Comparison of ENCODE assay signal across 8 cellular contexts in genomic region chr12:121799175-121799841, GRCh38. TPM values are rescaled to one million over a fixed set of nuclear protein-coding genes. Genes with fewer than 3 reads are reported as not detected.
DNase-seq lines count a peak whose midpoint lies in the region; ATAC-seq and TF ChIP-seq lines count a peak whose summit lies in the region.

No MANE protein-coding gene starts in this region.

- H3K4me2 ChIP-seq in Karpas-422 (ENCODE audit: low read depth, low read length, poor library complexity, severe bottlenecking) (peak overlapping the region; percentile 90), PC-3 (ENCODE audit: low read length) (peak overlapping the region; percentile 93), neuronal stem cell (ENCODE audit: insufficient read depth, low read length, poor library complexity, severe bottlenecking) (peak overlapping the region; percentile 72)

- H3K4me1 Mint-ChIP-seq in activated naive CD8-positive, alpha-beta T cell treated with anti-CD3 and anti-CD28 coated beads for 36 hours = peaks cover 43% of the 10 kb centered on the region
- H3K4me1 Mint-ChIP-seq in glutamatergic neuron (ENCODE audit: low read depth, unreplicated experiment) = peaks cover 21% of the 10 kb centered on the region

- TF ChIP-seq CTCF in PC-3 (conservative IDR thresholded peaks at IDR 0.05; ENCODE audit: low read depth, low read length) (no peak), glutamatergic neuron (IDR thresholded peaks at IDR 0.05; ENCODE audit: partially characterized antibody, unreplicated experiment) (no peak)

- H3K9ac ChIP-seq in Karpas-422 (ENCODE audit: low read length) (peak overlapping the region; percentile 82), PC-3 (ENCODE audit: low read length) (peak overlapping the region; percentile 99), neuronal stem cell (ENCODE audit: low read depth, low read length, poor library complexity) (peak overlapping the region; percentile 72)

- H4K20me1 ChIP-seq in Karpas-422 (ENCODE audit: insufficient read depth, low read depth, low read length) (peaks cover 4% of the 10 kb centered on the region; the same call in 1 of the 2 replicates), PC-3 (ENCODE audit: low read length) (no peaks in the 10 kb centered on the region)

- CTCF ChIA-PET in PC-3 (lab: Charles Lee) = no interaction called here

- POLR2A ChIA-PET in PC-3 (lab: Charles Lee; ENCODE audit: unreplicated experiment) = interaction anchor here (0.5 kb wide), 1 partner anchor 113 kb away, joined by 3 read pairs; no protein-coding TSS in a partner anchor

- intact Hi-C loops in PC-3 (cut with micrococcal nuclease) = loop anchor here (10.0 kb wide), 1 partner anchor 225 kb away; the partner anchor contains the start of gene BCL7A

- H4K91ac ChIP-seq in neuronal stem cell (ENCODE audit: low read depth, low read length, poor library complexity) = no peak overlapping the region

- H3K9me2 ChIP-seq in Karpas-422 (replicated peaks; ENCODE audit: insufficient read depth, low read length) = no peaks in the 10 kb centered on the region
- no peaks in the 10 kb centered on the region for H3K9me2 ChIP-seq in PC-3 (replicated peaks; ENCODE audit: low read length)

- no peaks in the 10 kb centered on the region for H3K36me3 ChIP-seq in Karpas-422 (ENCODE audit: insufficient read depth, low read length)
- no peaks in the 10 kb centered on the region for H3K36me3 ChIP-seq in PC-3 (ENCODE audit: low read depth, low read length)
- peaks cover 19 to 51% of the 10 kb centered on the region in 2 donors for H3K36me3 ChIP-seq in neuronal stem cell (replicated peaks in 1 of 2; ENCODE audit: control insufficient read depth in 2 of 2, insufficient read depth in 2 of 2, low read length in 2 of 2)

- no peaks in the 10 kb centered on the region for H3K79me2 ChIP-seq in Karpas-422 (ENCODE audit: low read length)
- peaks cover 65% of the 10 kb centered on the region for H3K79me2 ChIP-seq in PC-3 (ENCODE audit: low read length)

- peak overlapping the region; percentile 68 for H2AK5ac ChIP-seq in neuronal stem cell (ENCODE audit: low read depth, low read length)

- H3K4ac ChIP-seq in neuronal stem cell (ENCODE audit: low read length) = no peak overlapping the region

- peak overlapping the region; percentile 92 for H3K27ac Mint-ChIP-seq in activated naive CD8-positive, alpha-beta T cell treated with anti-CD3 and anti-CD28 coated beads for 36 hours
- H3K27ac Mint-ChIP-seq in glutamatergic neuron (ENCODE audit: unreplicated experiment) = peak overlapping the region; percentile 98

- H3K27me3 ChIP-seq in Karpas-422 (ENCODE audit: low read length) (no peaks in the 10 kb centered on the region), PC-3 (ENCODE audit: low read length) (no peaks in the 10 kb centered on the region), neuronal stem cell (ENCODE audit: control insufficient read depth in 3 of 3, insufficient read depth in 3 of 3, low read depth in 1 of 3, low read length in 3 of 3) (no peaks in the 10 kb centered on the region)

- H3K9me3 ChIP-seq in Karpas-422 (ENCODE audit: low read length) (no peaks in the 10 kb centered on the region), PC-3 (ENCODE audit: low read length) (no peaks in the 10 kb centered on the region), neuronal stem cell (replicated peaks in 1 of 2; ENCODE audit: control insufficient read depth in 2 of 2, insufficient read depth in 1 of 2, low read depth in 1 of 2, low read length in 2 of 2) (no peaks in the 10 kb centered on the region)

- ATAC-seq in PC-3 (peak; percentile 6), HG02981 (IDR thresholded peaks at IDR 0.05; ENCODE audit: unreplicated experiment) (no peak), GM19397 (IDR thresholded peaks at IDR 0.05; ENCODE audit: unreplicated experiment) (no peak)

- H2BK5ac ChIP-seq in neuronal stem cell (ENCODE audit: low read length) = no peak overlapping the region

- H2BK15ac ChIP-seq in neuronal stem cell (ENCODE audit: low read length) = no peak overlapping the region

- H3K36me3 Mint-ChIP-seq in activated naive CD8-positive, alpha-beta T cell treated with anti-CD3 and anti-CD28 coated beads for 36 hours = peaks cover 20% of the 10 kb centered on the region
- H3K36me3 Mint-ChIP-seq in glutamatergic neuron (ENCODE audit: unreplicated experiment) = peaks cover 9% of the 10 kb centered on the region

- H2BK12ac ChIP-seq in neuronal stem cell (ENCODE audit: low read length) = no peak overlapping the region

- peak overlapping the region; percentile 62 for H3K23ac ChIP-seq in neuronal stem cell (ENCODE audit: low read depth, low read length, poor library complexity)

- H3K79me1 ChIP-seq in neuronal stem cell (ENCODE audit: low read depth, low read length) = peaks cover 14% of the 10 kb centered on the region

- H3K4me1 ChIP-seq in Karpas-422 (ENCODE audit: low read length) (peaks cover 55% of the 10 kb centered on the region), PC-3 (ENCODE audit: insufficient read depth, low read length) (peaks cover 67% of the 10 kb centered on the region), neuronal stem cell (ENCODE audit: control insufficient read depth in 2 of 2, insufficient read depth in 1 of 2, low read depth in 1 of 2, low read length in 2 of 2) (peaks cover 27 to 28% of the 10 kb centered on the region in 2 donors)

- H3K9me3 Mint-ChIP-seq in activated naive CD8-positive, alpha-beta T cell treated with anti-CD3 and anti-CD28 coated beads for 36 hours = no peaks in the 10 kb centered on the region
- peaks cover 54% of the 10 kb centered on the region for H3K9me3 Mint-ChIP-seq in glutamatergic neuron (ENCODE audit: unreplicated experiment)

- H2BK120ac ChIP-seq in neuronal stem cell (ENCODE audit: low read depth, low read length) = no peak overlapping the region

- no peaks in the 10 kb centered on the region for H3F3A ChIP-seq in PC-3 (ENCODE audit: low read length, unreplicated experiment)

- peak overlapping the region; percentile 79 for H3K18ac ChIP-seq in neuronal stem cell (ENCODE audit: low read length)

- peak overlapping the region; percentile 69; the same call in 1 of the 2 replicates for H3K4me3 ChIP-seq in Karpas-422 (ENCODE audit: low read length)
- H3K4me3 ChIP-seq in PC-3 (ENCODE audit: low read length) = peak overlapping the region; percentile 67
- H3K4me3 ChIP-seq in neuronal stem cell (ENCODE audit: low read length in 2 of 2) = peak overlapping the region; percentile 56 to 81

- BruUV-seq in PC-3 (replicated peaks; lab: Mats Ljungman, UMichigan) = no TSS peak

- peak overlapping the region; percentile 86 for H3K4me3 Mint-ChIP-seq in activated naive CD8-positive, alpha-beta T cell treated with anti-CD3 and anti-CD28 coated beads for 36 hours
- peak overlapping the region; percentile 92 for H3K4me3 Mint-ChIP-seq in glutamatergic neuron (ENCODE audit: unreplicated experiment)

- H3K27ac ChIP-seq in Karpas-422 (ENCODE audit: low read length) (no peak overlapping the region), PC-3 (ENCODE audit: low read length) (peak overlapping the region; percentile 99), neuronal stem cell (replicated peaks; ENCODE audit: low read length) (peak overlapping the region; percentile 66)

- H2AFZ ChIP-seq in Karpas-422 (ENCODE audit: low read length) (no peak overlapping the region), PC-3 (ENCODE audit: low read length) (no peak overlapping the region), neuronal stem cell (ENCODE audit: low read length) (no peak overlapping the region)

- peak; percentile 69 for DNase-seq in DMS53 treated with DMSO at 0.1 percent for 48 hours (lab: John Stamatoyannopoulos, UW; ENCODE audit: unreplicated experiment)
- peak; percentile 78 for DNase-seq in Karpas-422
- DNase-seq in PC-3 = peak; percentile 84
- DNase-seq in activated naive CD8-positive, alpha-beta T cell treated with anti-CD3 and anti-CD28 coated beads for 36 hours = peak; percentile 58
- peak; percentile 71 for DNase-seq in glutamatergic neuron
- no peak for DNase-seq in neuronal stem cell (ENCODE audit: low spot score)

- no CpG with 5 or more reads among the region's 30 CpGs for WGBS in neuronal stem cell (ENCODE audit: extremely low coverage in 2 of 2, insufficient read length in 2 of 2, insufficient replicate concordance in 1 of 2), 2 donors

- no peaks in the 10 kb centered on the region for H3K27me3 Mint-ChIP-seq in activated naive CD8-positive, alpha-beta T cell treated with anti-CD3 and anti-CD28 coated beads for 36 hours
- H3K27me3 Mint-ChIP-seq in glutamatergic neuron (ENCODE audit: unreplicated experiment) = peaks cover 56% of the 10 kb centered on the region

- H4K8ac ChIP-seq in neuronal stem cell (ENCODE audit: low read depth, low read length) = no peak overlapping the region

- H3K14ac ChIP-seq in neuronal stem cell (ENCODE audit: low read length) = no peak overlapping the region

RNA-seq across cellular contexts. Expression of gene SETD1B, which starts 4.5 kb away (rescaled TPM):
- 2.1 and 2.3 TPM in 2 replicates for total RNA-seq in Karpas-422 (2014; rRNA removed; shearing (Covaris generic); ENCODE audit: low replicate concordance)
- total RNA-seq in PC-3 (2014; rRNA removed) = 7.5 and 13.0 TPM in 2 replicates
- total RNA-seq in activated naive CD8-positive, alpha-beta T cell treated with anti-CD3 and anti-CD28 coated beads for 36 hours = 10 to 100 TPM; 15.0 to 15.6 TPM
- 35.0 TPM for total RNA-seq in glutamatergic neuron (ENCODE audit: unreplicated experiment)
- 6.1 TPM for polyA plus RNA-seq in neuronal stem cell (2013, experiment 1 of 2)
- 6.2 TPM for polyA plus RNA-seq in neuronal stem cell (2013, experiment 2 of 2)

RNA-seq across cellular contexts. Expression of gene RHOF, which starts 5.8 kb away (rescaled TPM):
- total RNA-seq in Karpas-422 (2014; rRNA removed; shearing (Covaris generic); ENCODE audit: low replicate concordance) = 7.2 and 17.5 TPM in 2 replicates
- total RNA-seq in PC-3 (2014; rRNA removed) = 232 TPM in 2 replicates
- total RNA-seq in activated naive CD8-positive, alpha-beta T cell treated with anti-CD3 and anti-CD28 coated beads for 36 hours = 10 to 100 TPM; 78.6 to 85.5 TPM
- total RNA-seq in glutamatergic neuron (ENCODE audit: unreplicated experiment) = 31.1 TPM
- polyA plus RNA-seq in neuronal stem cell (2013, experiment 1 of 2) = 16.5 TPM
- 15.5 TPM for polyA plus RNA-seq in neuronal stem cell (2013, experiment 2 of 2)

RNA-seq across cellular contexts. Expression of gene HPD, which starts 59.4 kb away (rescaled TPM):
- total RNA-seq in Karpas-422 (2014; rRNA removed; shearing (Covaris generic); ENCODE audit: low replicate concordance) = not detected in 2 replicates
- total RNA-seq in PC-3 (2014; rRNA removed) (not detected in 2 replicates), glutamatergic neuron (ENCODE audit: unreplicated experiment) (not detected)
- not detected for total RNA-seq in activated naive CD8-positive, alpha-beta T cell treated with anti-CD3 and anti-CD28 coated beads for 36 hours
- polyA plus RNA-seq in neuronal stem cell (2013, experiment 1 of 2) = 0.13 TPM
- 0.18 TPM for polyA plus RNA-seq in neuronal stem cell (2013, experiment 2 of 2)
